Comparison of ENCODE assay signal across 1 cellular context in the genomic region with DNA sequence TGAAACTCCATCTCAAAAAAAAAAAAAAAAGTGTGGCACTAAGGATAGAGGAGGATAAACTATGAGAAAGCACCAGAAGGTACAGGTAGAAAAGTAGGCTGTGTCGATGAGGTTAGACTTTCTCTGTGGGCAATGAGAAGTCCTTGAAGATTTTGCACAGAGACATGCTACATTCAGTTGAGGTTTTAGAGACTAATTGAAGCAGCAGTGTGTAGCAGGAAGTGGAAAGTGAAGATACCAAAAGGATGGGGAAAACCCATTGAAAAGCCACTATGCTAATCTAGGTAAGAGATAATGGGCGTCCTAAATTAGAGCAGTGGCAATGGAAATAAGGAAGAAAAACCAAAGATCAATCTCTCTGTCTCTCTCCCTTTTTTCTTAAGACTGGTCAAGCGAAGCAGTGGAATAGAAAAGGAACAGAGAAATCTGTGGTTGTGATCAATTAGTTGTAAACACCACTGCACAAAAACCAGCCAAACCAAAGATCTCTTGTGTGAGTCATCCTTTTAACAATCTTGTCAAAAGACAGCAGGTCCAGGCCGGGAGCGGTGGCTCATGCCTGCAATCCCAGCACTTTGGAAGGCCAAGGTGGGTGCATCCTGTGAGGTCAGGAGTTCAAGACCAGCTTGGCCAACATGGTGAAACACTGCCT.
TF ChIP-seq lines count a peak whose summit lies in the region.

No MANE protein-coding gene starts in this region.

TF ChIP-seq in GM12878, 131 proteins besides CTCF, POLR2A, EP300 and RAD21 (continued from another document and continues in another):
- TF ChIP-seq TCF12 (IDR thresholded peaks at IDR 0.05; ENCODE audit: low read depth, low read length) = no peak
- peak; percentile 42; the same call in 1 of the 2 replicates for TF ChIP-seq FOXK2 (IDR thresholded peaks at IDR 0.05)
- TF ChIP-seq, protein P1, sequence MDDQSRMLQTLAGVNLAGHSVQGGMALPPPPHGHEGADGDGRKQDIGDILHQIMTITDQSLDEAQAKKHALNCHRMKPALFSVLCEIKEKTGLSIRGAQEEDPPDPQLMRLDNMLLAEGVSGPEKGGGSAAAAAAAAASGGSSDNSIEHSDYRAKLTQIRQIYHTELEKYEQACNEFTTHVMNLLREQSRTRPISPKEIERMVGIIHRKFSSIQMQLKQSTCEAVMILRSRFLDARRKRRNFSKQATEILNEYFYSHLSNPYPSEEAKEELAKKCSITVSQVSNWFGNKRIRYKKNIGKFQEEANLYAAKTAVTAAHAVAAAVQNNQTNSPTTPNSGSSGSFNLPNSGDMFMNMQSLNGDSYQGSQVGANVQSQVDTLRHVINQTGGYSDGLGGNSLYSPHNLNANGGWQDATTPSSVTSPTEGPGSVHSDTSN (IDR thresholded peaks at IDR 0.05; ENCODE audit: insufficient replicate concordance, low read depth, low read length) = no peak
- TF ChIP-seq MTA3 (IDR thresholded peaks at IDR 0.05; ENCODE audit: borderline replicate concordance, low read length) = peak; percentile 93; the same call in 1 of the 2 replicates
- TF ChIP-seq NRF1 (conservative IDR thresholded peaks at IDR 0.05; ENCODE audit: low read depth, low read length) = no peak
- 0 out of 3 replicates have a peak, but pooled peaks have one; percentile 39 for TF ChIP-seq POU2F2 (IDR thresholded peaks at IDR 0.05; ENCODE audit: borderline replicate concordance, low read depth, low read length)
- TF ChIP-seq NR2F1 (conservative IDR thresholded peaks at IDR 0.05) = peak; percentile 65
- TF ChIP-seq LARP7 (IDR thresholded peaks at IDR 0.05) = no peak
- no peak for TF ChIP-seq USF2 (IDR thresholded peaks at IDR 0.05; ENCODE audit: borderline replicate concordance, low read depth, low read length)
- no peak; the same call in 1 of the 2 replicates for TF ChIP-seq CBX5 (IDR thresholded peaks at IDR 0.05; ENCODE audit: low read depth)
- TF ChIP-seq DPF2 (IDR thresholded peaks at IDR 0.05) = peak; percentile 93
- TF ChIP-seq, protein P2, sequence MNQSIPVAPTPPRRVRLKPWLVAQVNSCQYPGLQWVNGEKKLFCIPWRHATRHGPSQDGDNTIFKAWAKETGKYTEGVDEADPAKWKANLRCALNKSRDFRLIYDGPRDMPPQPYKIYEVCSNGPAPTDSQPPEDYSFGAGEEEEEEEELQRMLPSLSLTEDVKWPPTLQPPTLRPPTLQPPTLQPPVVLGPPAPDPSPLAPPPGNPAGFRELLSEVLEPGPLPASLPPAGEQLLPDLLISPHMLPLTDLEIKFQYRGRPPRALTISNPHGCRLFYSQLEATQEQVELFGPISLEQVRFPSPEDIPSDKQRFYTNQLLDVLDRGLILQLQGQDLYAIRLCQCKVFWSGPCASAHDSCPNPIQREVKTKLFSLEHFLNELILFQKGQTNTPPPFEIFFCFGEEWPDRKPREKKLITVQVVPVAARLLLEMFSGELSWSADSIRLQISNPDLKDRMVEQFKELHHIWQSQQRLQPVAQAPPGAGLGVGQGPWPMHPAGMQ (IDR thresholded peaks at IDR 0.05; ENCODE audit: borderline replicate concordance) = no peak
- TF ChIP-seq ZNF384 (IDR thresholded peaks at IDR 0.05; ENCODE audit: borderline replicate concordance, low read depth, low read length) = no peak
- TF ChIP-seq BCL11A (IDR thresholded peaks at IDR 0.05; ENCODE audit: low read depth, low read length) = peak; percentile 48
- TF ChIP-seq CHD1 (IDR thresholded peaks at IDR 0.05; ENCODE audit: low read depth, low read length) = no peak
- TF ChIP-seq NFXL1 (IDR thresholded peaks at IDR 0.05; ENCODE audit: borderline replicate concordance) = no peak
- TF ChIP-seq HDGF (IDR thresholded peaks at IDR 0.05) = 0 out of 2 replicates have a peak, but pooled peaks have one; percentile 66
- peak; percentile 71; the same call in 1 of the 2 replicates for TF ChIP-seq BMI1 (IDR thresholded peaks at IDR 0.05; ENCODE audit: borderline replicate concordance)
- peak; percentile 99 for TF ChIP-seq MTA2 (IDR thresholded peaks at IDR 0.05; ENCODE audit: low read depth)
- peak; percentile 85; the same call in 1 of the 2 replicates for TF ChIP-seq STAT3 (IDR thresholded peaks at IDR 0.05; ENCODE audit: low read depth, low read length)
- no peak for TF ChIP-seq RFX5 (IDR thresholded peaks at IDR 0.05; ENCODE audit: low read depth, low read length)
- no peak for TF ChIP-seq SMAD1 (IDR thresholded peaks at IDR 0.05; ENCODE audit: low read depth, partially characterized antibody)
- no peak for TF ChIP-seq BCLAF1 (IDR thresholded peaks at IDR 0.05)
- no peak for TF ChIP-seq NR2C1 (IDR thresholded peaks at IDR 0.05)
- 0 out of 2 replicates have a peak, but pooled peaks have one; percentile 39 for TF ChIP-seq EZH2 (IDR thresholded peaks at IDR 0.05; ENCODE audit: borderline replicate concordance, control insufficient read depth, low read depth, low read length)
- TF ChIP-seq ZNF274 (IDR thresholded peaks at IDR 0.05; ENCODE audit: insufficient read depth, insufficient read length) = no peak
- no peak for TF ChIP-seq KDM1A (IDR thresholded peaks at IDR 0.05; ENCODE audit: borderline replicate concordance)
- no peak for TF ChIP-seq CBFB (IDR thresholded peaks at IDR 0.05; ENCODE audit: low read depth)
- TF ChIP-seq USF1 (IDR thresholded peaks at IDR 0.05; ENCODE audit: borderline replicate concordance, extremely low read length, insufficient read depth, low read depth, low read length) = no peak
- TF ChIP-seq TCF7 (IDR thresholded peaks at IDR 0.05; ENCODE audit: borderline replicate concordance) = no peak
- TF ChIP-seq GATAD2B (conservative IDR thresholded peaks at IDR 0.05; ENCODE audit: low read depth) = peak; percentile 67; the same call in 1 of the 2 replicates
- TF ChIP-seq, protein P3, sequence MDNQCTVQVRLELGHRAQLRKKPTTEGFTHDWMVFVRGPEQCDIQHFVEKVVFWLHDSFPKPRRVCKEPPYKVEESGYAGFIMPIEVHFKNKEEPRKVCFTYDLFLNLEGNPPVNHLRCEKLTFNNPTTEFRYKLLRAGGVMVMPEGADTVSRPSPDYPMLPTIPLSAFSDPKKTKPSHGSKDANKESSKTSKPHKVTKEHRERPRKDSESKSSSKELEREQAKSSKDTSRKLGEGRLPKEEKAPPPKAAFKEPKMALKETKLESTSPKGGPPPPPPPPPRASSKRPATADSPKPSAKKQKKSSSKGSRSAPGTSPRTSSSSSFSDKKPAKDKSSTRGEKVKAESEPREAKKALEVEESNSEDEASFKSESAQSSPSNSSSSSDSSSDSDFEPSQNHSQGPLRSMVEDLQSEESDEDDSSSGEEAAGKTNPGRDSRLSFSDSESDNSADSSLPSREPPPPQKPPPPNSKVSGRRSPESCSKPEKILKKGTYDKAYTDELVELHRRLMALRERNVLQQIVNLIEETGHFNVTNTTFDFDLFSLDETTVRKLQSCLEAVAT (IDR thresholded peaks at IDR 0.05) = peak; percentile 90
- TF ChIP-seq KAT2A (conservative IDR thresholded peaks at IDR 0.05; ENCODE audit: control insufficient read depth, low read depth, low read length) = no peak
- no peak for TF ChIP-seq PRDM15 (CRISPR knock-in tag; IDR thresholded peaks at IDR 0.05)
- TF ChIP-seq YY1 (IDR thresholded peaks at IDR 0.05; ENCODE audit: low read depth, low read length) = no peak
- TF ChIP-seq NR2C2 (IDR thresholded peaks at IDR 0.05; ENCODE audit: borderline replicate concordance, control insufficient read depth, insufficient read length, low read depth) = no peak
- no peak for TF ChIP-seq SMARCA5 (IDR thresholded peaks at IDR 0.05)
- peak; percentile 95 for TF ChIP-seq RELB (IDR thresholded peaks at IDR 0.05; ENCODE audit: low read depth)
- no peak for TF ChIP-seq PAX8 (IDR thresholded peaks at IDR 0.05)
- TF ChIP-seq RB1 (IDR thresholded peaks at IDR 0.05; ENCODE audit: borderline replicate concordance) = no peak
- peak; percentile 75; the same call in 1 of the 2 replicates for TF ChIP-seq NBN (IDR thresholded peaks at IDR 0.05)
- no peak for TF ChIP-seq CEBPZ (IDR thresholded peaks at IDR 0.05; ENCODE audit: low read depth, low read length)
- peak; percentile 91 for TF ChIP-seq RUNX3 (IDR thresholded peaks at IDR 0.05; ENCODE audit: low read length)
- no peak for TF ChIP-seq GABPA (IDR thresholded peaks at IDR 0.05; ENCODE audit: low read depth)
